Comparison of ENCODE assay signal across 1 cellular context in the genomic region with DNA sequence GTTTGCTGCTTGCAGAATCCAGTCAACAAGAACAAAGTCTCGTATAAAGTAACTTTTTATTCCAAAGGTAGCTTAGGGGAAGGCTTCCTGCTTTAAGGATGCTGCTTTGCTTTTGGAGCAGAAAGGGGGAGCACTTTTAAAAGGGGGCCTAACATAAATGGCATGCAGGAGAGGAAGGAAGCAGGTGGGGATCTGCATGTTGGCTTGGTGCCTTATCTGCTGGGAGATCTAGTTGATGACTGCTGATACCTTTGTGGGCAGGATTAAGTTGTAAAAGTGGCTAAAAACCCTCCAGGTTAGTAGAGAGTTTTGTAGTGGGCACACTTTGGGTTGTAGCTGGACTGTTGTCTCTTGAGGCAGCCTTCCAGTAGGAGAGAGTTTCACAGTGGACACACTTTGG.
TF ChIP-seq lines count a peak whose summit lies in the region.

No MANE protein-coding gene starts in this region.

TF ChIP-seq in endothelial cell of umbilical vein, 7 proteins besides CTCF, POLR2A, EP300 and RAD21:
- TF ChIP-seq, protein P1, sequence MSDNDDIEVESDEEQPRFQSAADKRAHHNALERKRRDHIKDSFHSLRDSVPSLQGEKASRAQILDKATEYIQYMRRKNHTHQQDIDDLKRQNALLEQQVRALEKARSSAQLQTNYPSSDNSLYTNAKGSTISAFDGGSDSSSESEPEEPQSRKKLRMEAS (IDR thresholded peaks at IDR 0.05; ENCODE audit: insufficient read depth, insufficient read length), result no peak
- TF ChIP-seq FOS (IDR thresholded peaks at IDR 0.05; ENCODE audit: borderline replicate concordance, insufficient read depth, low read length), result no peak
- peak; percentile 24 for TF ChIP-seq GATA2 (IDR thresholded peaks at IDR 0.05; ENCODE audit: insufficient read depth, insufficient read length, low read depth, low read length)
- TF ChIP-seq EZH2 (IDR thresholded peaks at IDR 0.05; ENCODE audit: borderline replicate concordance, low read depth, low read length, severe bottlenecking), result no peak
- TF ChIP-seq JUN (IDR thresholded peaks at IDR 0.05; ENCODE audit: borderline replicate concordance, insufficient read depth, insufficient read length, low read depth), result no peak
TF ChIP-seq in endothelial cell of umbilical vein: peak in this region for 1.
